Comparison of ENCODE assay signal across 30 cellular contexts in genomic region chrX:53237056-53237455, GRCh38.
"Had no signal": no experiment of that assay in that cellular context is flagged by ENCODE, and none has a peak within 500 bp of the region (broad histone marks: within the 10 kb centered on the region; RNA-seq: fewer than 3 reads in every experiment).

No MANE protein-coding gene starts in this region.

- H3K36me3 Mint-ChIP-seq: activated naive CD8-positive, alpha-beta T cell had no signal

- H3K4me1 Mint-ChIP-seq: activated T-helper 17 cell treated with anti-CD3 and anti-CD28 coated beads, Interleukin-2, amount 50 U/mL, for 72 hours; central memory CD8-positive, alpha-beta T cell; WTC11 had no signal

- DNase-seq: activated CD4-positive, alpha-beta T cell treated with anti-CD3 and anti-CD28 coated beads for 1 hour; activated CD4-positive, alpha-beta T cell treated with anti-CD3 and anti-CD28 coated beads for 4 hours; activated CD4-positive, alpha-beta T cell treated with anti-CD3 and anti-CD28 coated beads, Interleukin-2, amount 50 U/mL, for 1 hour; activated CD4-positive, alpha-beta T cell treated with anti-CD3 and anti-CD28 coated beads, Interleukin-2, amount 50 U/mL, for 48 hours; activated CD8-positive, alpha-beta memory T cell treated with anti-CD3 and anti-CD28 coated beads for 24 hours; activated CD8-positive, alpha-beta T cell treated with anti-CD3 and anti-CD28 coated beads for 36 hours; activated effector memory CD4-positive, alpha-beta T cell treated with Interleukin-2 at 50 U/mL for 16 hours; activated gamma-delta T cell treated with Interleukin-2 at 50 U/mL for 16 hours; activated naive CD4-positive, alpha-beta T cell treated with anti-CD3 and anti-CD28 coated beads, Interleukin-2, amount 50 U/mL, for 16 hours; activated naive CD4-positive, alpha-beta T cell treated with Interleukin-2 at 50 U/mL for 16 hours; activated T-cell treated with anti-CD3 and anti-CD28 coated beads, Interleukin-2, amount 50 U/mL, for 4 hours; amniotic stem cell; anterior cingulate cortex; brain microvascular endothelial cell; cortex of kidney; dermis blood vessel endothelial cell; effector CD4-positive, alpha-beta T cell; effector memory CD8-positive, alpha-beta T cell; erythroblast; foreskin keratinocyte; gastrocnemius medialis; glutamatergic neuron; heart left ventricle; T-helper 17 cell; T1000 had no signal

- H3K9me3 Mint-ChIP-seq: activated CD8-positive, alpha-beta T cell treated with anti-CD3 and anti-CD28 coated beads for 36 hours; activated T-cell treated with anti-CD3 and anti-CD28 coated beads, Interleukin-2, amount 50 U/mL, for 4 hours; activated T-helper 17 cell treated with anti-CD3 and anti-CD28 coated beads, Interleukin-2, amount 50 U/mL, for 72 hours; central memory CD8-positive, alpha-beta T cell; effector memory CD8-positive, alpha-beta T cell; T-helper 2 cell treated with Interferon-gamma antibody and Interleukin-4, amounts not matched to agents 5 μg/mL and 100 μg/mL, for 36 hours; WTC11 had no signal

- H3K4me3 Mint-ChIP-seq: activated CD8-positive, alpha-beta T cell treated with anti-CD3 and anti-CD28 coated beads for 36 hours; activated naive CD8-positive, alpha-beta T cell; activated T-cell treated with anti-CD3 and anti-CD28 coated beads, Interleukin-2, amount 50 U/mL, for 4 hours; activated T-helper 17 cell treated with anti-CD3 and anti-CD28 coated beads, Interleukin-2, amount 50 U/mL, for 72 hours; central memory CD8-positive, alpha-beta T cell; effector memory CD8-positive, alpha-beta T cell; T-helper 17 cell; T-helper 2 cell treated with Interferon-gamma antibody and Interleukin-4, amounts not matched to agents 5 μg/mL and 100 μg/mL, for 36 hours; WTC11 had no signal

- H3K27ac Mint-ChIP-seq: activated CD8-positive, alpha-beta T cell treated with anti-CD3 and anti-CD28 coated beads for 36 hours; activated naive CD8-positive, alpha-beta T cell; activated T-helper 17 cell treated with anti-CD3 and anti-CD28 coated beads, Interleukin-2, amount 50 U/mL, for 72 hours; effector memory CD8-positive, alpha-beta T cell; T-helper 17 cell; T-helper 2 cell treated with Interferon-gamma antibody and Interleukin-4, amounts not matched to agents 5 μg/mL and 100 μg/mL, for 36 hours; WTC11 had no signal

- H3K27me3 Mint-ChIP-seq: activated CD8-positive, alpha-beta T cell treated with anti-CD3 and anti-CD28 coated beads for 36 hours; activated naive CD8-positive, alpha-beta T cell; activated T-helper 17 cell treated with anti-CD3 and anti-CD28 coated beads, Interleukin-2, amount 50 U/mL, for 72 hours; central memory CD8-positive, alpha-beta T cell; effector memory CD8-positive, alpha-beta T cell; T-helper 17 cell had no signal
